Comparison of ENCODE assay signal across 16 cellular contexts in genomic region chr5:159338143-159338542, GRCh38. TPM values are rescaled to one million over a fixed set of nuclear protein-coding genes. Genes with fewer than 3 reads are reported as not detected.
DNase-seq lines count a peak whose midpoint lies in the region; ATAC-seq and TF ChIP-seq lines count a peak whose summit lies in the region.
"Had no signal": no experiment of that assay in that cellular context is flagged by ENCODE, and none has a peak within 500 bp of the region (broad histone marks: within the 10 kb centered on the region; RNA-seq: fewer than 3 reads in every experiment).

No MANE protein-coding gene starts in this region.

- peaks cover 41% of the 10 kb centered on the region for H3K4me1 ChIP-seq in RWPE2 (ENCODE audit: insufficient read depth, poor library complexity, severe bottlenecking)
- H3K4me1 ChIP-seq in right lobe of liver = no peaks in the 10 kb centered on the region
- H3K4me1 ChIP-seq in heart right ventricle = peaks cover 0 to 38% (median 6%) of the 10 kb centered on the region in 9 donors
- H3K4me1 ChIP-seq: gastrocnemius medialis, psoas muscle had no signal

- peaks cover 21% of the 10 kb centered on the region for H3K9me3 Mint-ChIP-seq in activated naive CD4-positive, alpha-beta T cell treated with anti-CD3 and anti-CD28 coated beads, Interleukin-2, amount 10 ng/mL, durations not matched to agents 7 days and 5 days
- peaks cover 0 to 2% of the 10 kb centered on the region in 2 donors for H3K9me3 Mint-ChIP-seq in effector memory CD8-positive, alpha-beta T cell
- no peaks in the 10 kb centered on the region for H3K9me3 Mint-ChIP-seq in stimulated activated effector memory CD8-positive, alpha-beta T cell treated with anti-CD3 and anti-CD28 coated beads, Interleukin-12 subunit alpha, Interleukin-12 subunit beta, amount 100 ng/mL, for 72 hours

- peaks cover 81% of the 10 kb centered on the region for H3K4me1 Mint-ChIP-seq in activated naive CD4-positive, alpha-beta T cell treated with anti-CD3 and anti-CD28 coated beads, Interleukin-2, amount 10 ng/mL, durations not matched to agents 7 days and 5 days
- H3K4me1 Mint-ChIP-seq in effector memory CD8-positive, alpha-beta T cell (ENCODE audit: low read depth in 2 of 2) = peaks cover 47 to 62% of the 10 kb centered on the region in 2 donors
- peaks cover 58% of the 10 kb centered on the region for H3K4me1 Mint-ChIP-seq in stimulated activated effector memory CD8-positive, alpha-beta T cell treated with anti-CD3 and anti-CD28 coated beads, Interleukin-12 subunit alpha, Interleukin-12 subunit beta, amount 100 ng/mL, for 72 hours

- TF ChIP-seq CTCF in RWPE2 (IDR thresholded peaks at IDR 0.05; ENCODE audit: poor library complexity, severe bottlenecking) (no peak), right lobe of liver (IDR thresholded peaks at IDR 0.05) (no peak), heart right ventricle (IDR thresholded peaks at IDR 0.05) (no peak), GM10266 (IDR thresholded peaks at IDR 0.05; ENCODE audit: control insufficient read depth, insufficient read depth, low read depth, missing control alignments) (no peak)

- ATAC-seq in RWPE2 (ENCODE audit: low read depth) (no peak), right lobe of liver (no peak), heart right ventricle (no peak)
- no peak for ATAC-seq in effector memory CD8-positive, alpha-beta T cell (replicated peaks)
- no peak for ATAC-seq in stimulated activated effector memory CD8-positive, alpha-beta T cell treated with anti-CD3 and anti-CD28 coated beads, Interleukin-12 subunit alpha, Interleukin-12 subunit beta, amount 100 ng/mL, for 72 hours
- ATAC-seq: gastrocnemius medialis, psoas muscle, upper lobe of right lung had no signal

- CTCF ChIA-PET in activated naive CD4-positive, alpha-beta T cell treated with anti-CD3 and anti-CD28 coated beads, Interleukin-2, amount 10 ng/mL, durations not matched to agents 7 days and 5 days (lab: Charles Lee) = interaction anchor here (2.0 kb wide), 1 partner anchor 74 kb away, joined by 9 read pairs; no protein-coding TSS in a partner anchor

- intact Hi-C loops in right lobe of liver (cut with DNase I) = no loop called here
- intact Hi-C loops in heart right ventricle (cut with DNase I) = loop anchor here in 3 of 10 donors (10.0 kb wide), 1 partner anchor 647 kb away; no protein-coding TSS in a partner anchor

- H3K27ac Mint-ChIP-seq in activated naive CD4-positive, alpha-beta T cell treated with anti-CD3 and anti-CD28 coated beads, Interleukin-2, amount 10 ng/mL, durations not matched to agents 7 days and 5 days = peak overlapping the region; percentile 97
- H3K27ac Mint-ChIP-seq in effector memory CD8-positive, alpha-beta T cell = peak overlapping the region in 1 of 2 donors; percentile 92
- peak overlapping the region; percentile 10 for H3K27ac Mint-ChIP-seq in stimulated activated effector memory CD8-positive, alpha-beta T cell treated with anti-CD3 and anti-CD28 coated beads, Interleukin-12 subunit alpha, Interleukin-12 subunit beta, amount 100 ng/mL, for 72 hours

- H3K27me3 ChIP-seq in RWPE2 (ENCODE audit: insufficient read depth, poor library complexity, severe bottlenecking) (no peaks in the 10 kb centered on the region), right lobe of liver (no peaks in the 10 kb centered on the region), heart right ventricle (no peaks in the 10 kb centered on the region)
- H3K27me3 ChIP-seq: dorsolateral prefrontal cortex, gastrocnemius medialis, upper lobe of right lung had no signal

- no peaks in the 10 kb centered on the region; the same call in 1 of the 2 replicates for H3K36me3 ChIP-seq in RWPE2 (ENCODE audit: low read depth)
- H3K36me3 ChIP-seq in right lobe of liver = no peaks in the 10 kb centered on the region
- H3K36me3 ChIP-seq in heart right ventricle = no peaks in the 10 kb centered on the region
- H3K36me3 ChIP-seq: gastrocnemius medialis, upper lobe of right lung had no signal

- H3K27ac ChIP-seq in RWPE2 (ENCODE audit: poor library complexity, severe bottlenecking) (peak overlapping the region; percentile 87), right lobe of liver (no peak overlapping the region), heart right ventricle (peak overlapping the region in 1 of 10 donors; percentile 27)
- H3K27ac ChIP-seq: dorsolateral prefrontal cortex, gastrocnemius medialis, psoas muscle, upper lobe of right lung had no signal

- H3K27me3 Mint-ChIP-seq in activated naive CD4-positive, alpha-beta T cell treated with anti-CD3 and anti-CD28 coated beads, Interleukin-2, amount 10 ng/mL, durations not matched to agents 7 days and 5 days = no peaks in the 10 kb centered on the region
- H3K27me3 Mint-ChIP-seq in effector memory CD8-positive, alpha-beta T cell = no peaks in the 10 kb centered on the region

- no peak overlapping the region for H3K4me3 ChIP-seq in RWPE2 (ENCODE audit: severe bottlenecking)
- H3K4me3 ChIP-seq in right lobe of liver = no peak overlapping the region
- no peak overlapping the region for H3K4me3 ChIP-seq in heart right ventricle
- H3K4me3 ChIP-seq: dorsolateral prefrontal cortex, gastrocnemius medialis, psoas muscle, upper lobe of right lung had no signal

- peaks cover 33% of the 10 kb centered on the region for H3K36me3 Mint-ChIP-seq in activated naive CD4-positive, alpha-beta T cell treated with anti-CD3 and anti-CD28 coated beads, Interleukin-2, amount 10 ng/mL, durations not matched to agents 7 days and 5 days
- H3K36me3 Mint-ChIP-seq in effector memory CD8-positive, alpha-beta T cell (ENCODE audit: insufficient read depth) = peaks cover 5% of the 10 kb centered on the region
- H3K36me3 Mint-ChIP-seq in stimulated activated effector memory CD8-positive, alpha-beta T cell treated with anti-CD3 and anti-CD28 coated beads, Interleukin-12 subunit alpha, Interleukin-12 subunit beta, amount 100 ng/mL, for 72 hours = no peaks in the 10 kb centered on the region

- peak overlapping the region; percentile 33 for H3K4me3 Mint-ChIP-seq in activated naive CD4-positive, alpha-beta T cell treated with anti-CD3 and anti-CD28 coated beads, Interleukin-2, amount 10 ng/mL, durations not matched to agents 7 days and 5 days
- H3K4me3 Mint-ChIP-seq in effector memory CD8-positive, alpha-beta T cell = peak overlapping the region; percentile 11 to 59
- H3K4me3 Mint-ChIP-seq in stimulated activated effector memory CD8-positive, alpha-beta T cell treated with anti-CD3 and anti-CD28 coated beads, Interleukin-12 subunit alpha, Interleukin-12 subunit beta, amount 100 ng/mL, for 72 hours = no peak overlapping the region

- TF ChIP-seq POLR2A in right lobe of liver (IDR thresholded peaks at IDR 0.05) = no peak

- DNase-seq in activated naive CD4-positive, alpha-beta T cell treated with anti-CD3 and anti-CD28 coated beads, Interleukin-2, amount 10 ng/mL, durations not matched to agents 7 days and 5 days = no peak
- no peak for DNase-seq in activated naive CD4-positive, alpha-beta T cell treated with Interleukin-2 at 50 U/mL for 16 hours
- no peak for DNase-seq in RWPE2 (ENCODE audit: low spot score)
- no peak for DNase-seq in effector memory CD8-positive, alpha-beta T cell
- no peak for DNase-seq in stimulated activated effector memory CD8-positive, alpha-beta T cell treated with anti-CD3 and anti-CD28 coated beads, Interleukin-12 subunit alpha, Interleukin-12 subunit beta, amount 100 ng/mL, for 72 hours (ENCODE audit: low spot score in 2 of 2)
- no peak for DNase-seq in right lobe of liver
- no peak for DNase-seq in heart right ventricle
- no peak for DNase-seq in GM10266 (ENCODE audit: extremely low spot score)
- DNase-seq: anterior cingulate cortex, DMS53, dorsolateral prefrontal cortex, gastrocnemius medialis, NCI-H1436 treated with DMSO at 0.1 percent for 48 hours, NCI-H510A, psoas muscle, upper lobe of right lung had no signal

- no peaks in the 10 kb centered on the region for H3K9me3 ChIP-seq in RWPE2 (ENCODE audit: severe bottlenecking)
- no peaks in the 10 kb centered on the region for H3K9me3 ChIP-seq in right lobe of liver
- H3K9me3 ChIP-seq in heart right ventricle = no peaks in the 10 kb centered on the region
- H3K9me3 ChIP-seq: gastrocnemius medialis, psoas muscle, upper lobe of right lung had no signal

RNA-seq across cellular contexts. Expression of gene IL12B, which starts 7.9 kb away (rescaled TPM):
- not detected for total RNA-seq in right lobe of liver
- total RNA-seq in heart right ventricle = not detected
- polyA plus RNA-seq in heart right ventricle = not detected
- total RNA-seq: dorsolateral prefrontal cortex, gastrocnemius medialis, psoas muscle, upper lobe of right lung had no signal
- polyA plus RNA-seq: psoas muscle had no signal
